Comparison of ENCODE assay signal across 8 cellular contexts in genomic region chr20:3906744-3907716, GRCh38. TPM values are rescaled to one million over a fixed set of nuclear protein-coding genes. Genes with fewer than 3 reads are reported as not detected.
DNase-seq lines count a peak whose midpoint lies in the region; ATAC-seq and TF ChIP-seq lines count a peak whose summit lies in the region.
"Not testable (repeated sequence)": the region's sequence is repeated elsewhere in the genome, so short reads cannot be mapped to it uniquely, and the experiment has no call there.

No MANE protein-coding gene starts in this region.

- H3K4me3 ChIP-seq in CD8-positive, alpha-beta T cell (ENCODE audit: low read depth, low read length), result not testable (repeated sequence)

- H3K4me1 Mint-ChIP-seq in CD8-positive, alpha-beta T cell (ENCODE audit: low read depth), result peaks cover 65% of the 10 kb centered on the region
- peaks cover 49% of the 10 kb centered on the region for H3K4me1 Mint-ChIP-seq in activated CD4-positive, alpha-beta T cell treated with anti-CD3 and anti-CD28 coated beads, Interleukin-2, amount 10 ng/mL, durations not matched to agents 7 days and 5 days
- H3K4me1 Mint-ChIP-seq in activated naive CD8-positive, alpha-beta T cell treated with anti-CD3 and anti-CD28 coated beads for 36 hours, result peaks cover 40% of the 10 kb centered on the region

- not testable (repeated sequence) for H3K9me3 Mint-ChIP-seq in CD8-positive, alpha-beta T cell; activated CD4-positive, alpha-beta T cell treated with anti-CD3 and anti-CD28 coated beads, Interleukin-2, amount 10 ng/mL, durations not matched to agents 7 days and 5 days; activated naive CD8-positive, alpha-beta T cell treated with anti-CD3 and anti-CD28 coated beads for 36 hours

- H3K27me3 Mint-ChIP-seq in CD8-positive, alpha-beta T cell (ENCODE audit: low read depth); activated CD4-positive, alpha-beta T cell treated with anti-CD3 and anti-CD28 coated beads, Interleukin-2, amount 10 ng/mL, durations not matched to agents 7 days and 5 days; activated naive CD8-positive, alpha-beta T cell treated with anti-CD3 and anti-CD28 coated beads for 36 hours: not testable (repeated sequence)

- intact Hi-C loops in CD8-positive, alpha-beta T cell (cut with DNase I, micrococcal nuclease), result loop anchor here (2.0 to 10.0 kb wide), 3 partner anchors 16 to 48 kb away; partner anchors contain the start of gene PANK2 (in 1 of the 2)

- H3K9me3 ChIP-seq in CD8-positive, alpha-beta T cell (ENCODE audit: low read length), result not testable (repeated sequence)

- H3K27me3 ChIP-seq in CD8-positive, alpha-beta T cell (ENCODE audit: insufficient read depth, low read length), result not testable (repeated sequence)

- H3K27ac Mint-ChIP-seq in CD8-positive, alpha-beta T cell, result peak overlapping the region; percentile 84
- H3K27ac Mint-ChIP-seq in activated CD4-positive, alpha-beta T cell treated with anti-CD3 and anti-CD28 coated beads, Interleukin-2, amount 10 ng/mL, durations not matched to agents 7 days and 5 days, result peak overlapping the region; percentile 68
- H3K27ac Mint-ChIP-seq in activated naive CD8-positive, alpha-beta T cell treated with anti-CD3 and anti-CD28 coated beads for 36 hours, result peak overlapping the region; percentile 78

- peak overlapping the region; percentile 22 for H3K4me3 Mint-ChIP-seq in CD8-positive, alpha-beta T cell
- H3K4me3 Mint-ChIP-seq in activated CD4-positive, alpha-beta T cell treated with anti-CD3 and anti-CD28 coated beads, Interleukin-2, amount 10 ng/mL, durations not matched to agents 7 days and 5 days, result peak overlapping the region; percentile 30
- peak overlapping the region; percentile 40 for H3K4me3 Mint-ChIP-seq in activated naive CD8-positive, alpha-beta T cell treated with anti-CD3 and anti-CD28 coated beads for 36 hours

- CTCF ChIA-PET in CD8-positive, alpha-beta T cell (lab: Charles Lee), result interaction anchor here (0.7 kb wide), 1 partner anchor 694 kb away, joined by 3 read pairs; no protein-coding TSS in a partner anchor
- CTCF ChIA-PET in activated CD4-positive, alpha-beta T cell treated with anti-CD3 and anti-CD28 coated beads, Interleukin-2, amount 10 ng/mL, durations not matched to agents 7 days and 5 days (lab: Charles Lee), result interaction anchor here (1.0 to 1.5 kb wide), 4 partner anchors 10 to 164 kb away, joined by 3 to 7 read pairs (median 4); no protein-coding TSS in a partner anchor

- not testable (repeated sequence) for TF ChIP-seq CTCF in CD8-positive, alpha-beta T cell (IDR thresholded peaks at IDR 0.05)

- POLR2A ChIA-PET in CD8-positive, alpha-beta T cell (lab: Charles Lee), result not testable (repeated sequence)
- POLR2A ChIA-PET in activated CD4-positive, alpha-beta T cell treated with anti-CD3 and anti-CD28 coated beads, Interleukin-2, amount 10 ng/mL, durations not matched to agents 7 days and 5 days (lab: Charles Lee), result interaction anchor here (0.6 to 0.7 kb wide), 2 partner anchors 8 to 940 kb away, joined by 3 to 4 read pairs; no protein-coding TSS in a partner anchor

- peaks cover 34% of the 10 kb centered on the region for H3K4me1 ChIP-seq in CD8-positive, alpha-beta T cell (ENCODE audit: insufficient read depth, low read length)

- peak; percentile 90 for ATAC-seq in CD8-positive, alpha-beta T cell
- ATAC-seq in GM18907 (IDR thresholded peaks at IDR 0.05; ENCODE audit: unreplicated experiment) (peak; percentile 83), GM21526 (IDR thresholded peaks at IDR 0.05; ENCODE audit: low FRiP score, unreplicated experiment) (peak; percentile 80), HG02970 (IDR thresholded peaks at IDR 0.05; ENCODE audit: low FRiP score, unreplicated experiment) (peak; percentile 67), HG03520 (IDR thresholded peaks at IDR 0.05; ENCODE audit: unreplicated experiment) (peak; percentile 84)

- peak overlapping the region; percentile 26 for H3K27ac ChIP-seq in CD8-positive, alpha-beta T cell (ENCODE audit: low read depth, low read length)

- peak in 3 of 7 experiments; percentile 24 to 48 (median 45) for DNase-seq in CD8-positive, alpha-beta T cell
- peak; percentile 51 for DNase-seq in activated CD4-positive, alpha-beta T cell treated with anti-CD3 and anti-CD28 coated beads, Interleukin-2, amount 10 ng/mL, durations not matched to agents 7 days and 5 days
- DNase-seq in activated naive CD8-positive, alpha-beta T cell treated with anti-CD3 and anti-CD28 coated beads for 36 hours, result peak; percentile 27
- DNase-seq in stimulated activated CD4-positive, alpha-beta T cell treated with anti-CD3 and anti-CD28 coated beads, Interleukin-15, amount 100 ng/mL, for 24 hours, result peak; percentile 58

- peaks cover 44% of the 10 kb centered on the region for H3K36me3 Mint-ChIP-seq in CD8-positive, alpha-beta T cell
- H3K36me3 Mint-ChIP-seq in activated CD4-positive, alpha-beta T cell treated with anti-CD3 and anti-CD28 coated beads, Interleukin-2, amount 10 ng/mL, durations not matched to agents 7 days and 5 days (ENCODE audit: low read depth), result peaks cover 46% of the 10 kb centered on the region
- peaks cover 42% of the 10 kb centered on the region for H3K36me3 Mint-ChIP-seq in activated naive CD8-positive, alpha-beta T cell treated with anti-CD3 and anti-CD28 coated beads for 36 hours

- H3K36me3 ChIP-seq in CD8-positive, alpha-beta T cell (ENCODE audit: insufficient read depth, low read length), result peaks cover 26% of the 10 kb centered on the region

RNA-seq across cellular contexts. Expression of gene PANK2, which starts 17.8 kb away (rescaled TPM):
- total RNA-seq in CD8-positive, alpha-beta T cell, result 10 to 100 TPM; 44.2 to 53.5 TPM
- total RNA-seq in activated CD4-positive, alpha-beta T cell treated with anti-CD3 and anti-CD28 coated beads, Interleukin-2, amount 10 ng/mL, durations not matched to agents 7 days and 5 days, result 10 to 100 TPM; 59.7 to 64.5 TPM
- 10 to 100 TPM; 50.0 to 50.7 TPM for total RNA-seq in activated naive CD8-positive, alpha-beta T cell treated with anti-CD3 and anti-CD28 coated beads for 36 hours
